Comparison of ENCODE assay signal across 26 cellular contexts in the genomic region with DNA sequence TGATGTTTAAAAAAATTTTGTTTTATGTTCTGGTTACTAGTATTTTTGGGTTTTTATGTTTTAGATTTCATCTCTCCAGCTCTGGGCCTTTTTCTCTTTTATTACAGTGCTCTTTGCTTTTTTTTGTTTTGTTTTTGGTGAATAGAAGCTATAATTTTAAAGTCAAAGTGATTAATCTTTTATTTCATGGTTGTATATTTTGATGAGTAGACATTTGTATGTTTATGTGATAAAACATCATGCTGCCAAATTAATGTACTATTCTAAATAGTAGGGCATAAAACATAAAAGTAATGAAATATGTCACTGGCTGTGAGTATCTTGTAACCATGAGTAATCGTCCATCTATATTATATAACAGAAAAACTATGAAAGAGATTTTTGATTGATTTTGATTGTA.
A peak's percentile ranks its signal among the peaks of the same experiment; 100 is the strongest.
DNase-seq lines count a peak whose midpoint lies in the region; ATAC-seq, FAIRE-seq and TF ChIP-seq lines count a peak whose summit lies in the region.
"Had no signal": no experiment of that assay in that cellular context is flagged by ENCODE, and none has a peak within 500 bp of the region (broad histone marks: within the 10 kb centered on the region; RNA-seq: fewer than 3 reads in every experiment).

No MANE protein-coding gene starts in this region.

- no peaks in the 10 kb centered on the region for H4K20me1 ChIP-seq in HepG2 (ENCODE audit: insufficient read depth, low read length)
- no peaks in the 10 kb centered on the region; the same call in 1 of the 2 replicates for H4K20me1 ChIP-seq in K562 (replicated peaks; ENCODE audit: control insufficient read depth, insufficient read depth, low read length)
- H4K20me1 ChIP-seq: BLaER1 treated with 17β-estradiol and CSF1 and Interleukin-3, amounts not matched to agents 10 nM and 100 nM had no signal

- H3K27ac ChIP-seq in HepG2 (ENCODE audit: extremely low read length, insufficient read depth, low read length) (no peak overlapping the region), right lobe of liver (no peak overlapping the region), K562 (ENCODE audit: extremely low read depth, low read depth, low read length) (no peak overlapping the region), thyroid gland (peak overlapping the region in 2 of 3 donors; percentile 63 to 94), tibial nerve (no peak overlapping the region)
- H3K27ac ChIP-seq: 22Rv1; BLaER1 treated with 17β-estradiol and CSF1 and Interleukin-3, amounts not matched to agents 10 nM and 100 nM; GM23248 had no signal

- CTCF ChIA-PET in HepG2 (lab: Yijun Ruan, JAX; ENCODE audit: low intra/inter-chr PET ratio, low total read pairs) (no interaction called here), K562 (lab: Yijun Ruan, JAX; ENCODE audit: low intra/inter-chr PET ratio) (no interaction called here)
- CTCF ChIA-PET in activated CD8-positive, alpha-beta T cell treated with anti-CD3 and anti-CD28 coated beads, Interleukin-2, amount 10 ng/mL, durations not matched to agents 7 days and 5 days (lab: Charles Lee): no interaction called here

- no peaks in the 10 kb centered on the region for H3K36me3 Mint-ChIP-seq in activated CD8-positive, alpha-beta T cell treated with anti-CD3 and anti-CD28 coated beads, Interleukin-2, amount 10 ng/mL, durations not matched to agents 7 days and 5 days (ENCODE audit: low read depth)
- H3K36me3 Mint-ChIP-seq: CD14-positive monocyte; CD8-positive, alpha-beta memory T cell had no signal

- H3K27me3 ChIP-seq in HepG2 (ENCODE audit: control insufficient read depth in 1 of 2, insufficient read depth in 2 of 2, low read length in 2 of 2): no peaks in the 10 kb centered on the region; a peak in 1 of 5 replicates
- no peaks in the 10 kb centered on the region for H3K27me3 ChIP-seq in right lobe of liver
- H3K27me3 ChIP-seq in K562 (ENCODE audit: control insufficient read depth in 2 of 2, insufficient read depth in 2 of 2, low read length in 2 of 2): peaks cover 3 to 24% of the 10 kb centered on the region in 2 experiments; a peak in 3 of 5 replicates
- H3K27me3 ChIP-seq in thyroid gland: no peaks in the 10 kb centered on the region
- H3K27me3 ChIP-seq in tibial nerve: no peaks in the 10 kb centered on the region
- H3K27me3 ChIP-seq: BE2C; BLaER1 treated with 17β-estradiol and CSF1 and Interleukin-3, amounts not matched to agents 10 nM and 100 nM had no signal

- no peak overlapping the region for H3K4me2 ChIP-seq in HepG2 (ENCODE audit: low read depth, low read length)
- no peak overlapping the region for H3K4me2 ChIP-seq in K562 (ENCODE audit: insufficient read depth, low read length)
- H3K4me2 ChIP-seq: BLaER1 treated with 17β-estradiol and CSF1 and Interleukin-3, amounts not matched to agents 10 nM and 100 nM had no signal

- WGBS in HepG2 (ENCODE audit: low lambda C conversion rate): 14% methylated on average over 1 of the region's 1 CpG
- 67% methylated on average over 1 of the region's 1 CpG for WGBS in right lobe of liver (ENCODE audit: insufficient coverage, low coverage, low lambda C conversion rate, missing lambda C conversion rate)
- 0% methylated on average over 1 of the region's 1 CpG for WGBS in K562 (ENCODE audit: insufficient coverage, low coverage, missing lambda C conversion rate)
- 94 to 95% methylated on average over 1 of the region's 1 CpG for WGBS in thyroid gland, 2 donors
- 82 to 98% methylated on average over 1 of the region's 1 CpG for WGBS in tibial nerve, 2 donors

- FAIRE-seq in HepG2 (lab: Jason Lieb, UNC): no peak
- FAIRE-seq in K562 (lab: Jason Lieb, UNC): no peak
- FAIRE-seq: A204.1, D721Med, GM12891, GM19239, H1 had no signal

- TF ChIP-seq EP300 in HepG2 (IDR thresholded peaks at IDR 0.05; ENCODE audit: low read depth in 2 of 2, low read length in 2 of 2) (no peak), HepG2 (CRISPR knock-in tag; IDR thresholded peaks at IDR 0.05; ENCODE audit: borderline replicate concordance) (no peak), K562 (IDR thresholded peaks at IDR 0.05; ENCODE audit: low read length) (no peak), tibial nerve (IDR thresholded peaks at IDR 0.05) (no peak)

- in situ Hi-C loops in HepG2 (cut with HindIII; ENCODE audit: extremely low pct_ligation_motif_present, low pct_unique_long_range_greater_than_20kb): no loop called here
- in situ Hi-C loops in K562 (cut with MboI): no loop called here

- no peak for ATAC-seq in HepG2
- no peak for ATAC-seq in right lobe of liver
- ATAC-seq in K562: no peak
- no peak for ATAC-seq in GM18505 (IDR thresholded peaks at IDR 0.05; ENCODE audit: unreplicated experiment)
- ATAC-seq in activated CD8-positive, alpha-beta T cell treated with anti-CD3 and anti-CD28 coated beads, Interleukin-2, amount 10 ng/mL, durations not matched to agents 7 days and 5 days: no peak

- H3K9ac ChIP-seq in HepG2 (ENCODE audit: insufficient read depth, low read depth, low read length) (no peak overlapping the region), K562 (ENCODE audit: insufficient read depth in 1 of 2, low read depth in 2 of 2, low read length in 2 of 2) (no peak overlapping the region)
- H3K9ac ChIP-seq: BLaER1 treated with 17β-estradiol and CSF1 and Interleukin-3, amounts not matched to agents 10 nM and 100 nM; GM23248 had no signal

- intact Hi-C loops in HepG2 (cut with micrococcal nuclease; ENCODE audit: unreplicated experiment) (no loop called here), right lobe of liver (cut with DNase I) (no loop called here), K562 (cut with micrococcal nuclease) (no loop called here), thyroid gland (cut with DNase I) (loop anchor here (10.0 kb wide), 1 partner anchor 120 kb away; no protein-coding TSS in a partner anchor)

- no peaks in the 10 kb centered on the region for H3K9me1 ChIP-seq in K562 (ENCODE audit: control insufficient read depth, insufficient read depth, low read length)

- DNase-seq in HepG2 (ENCODE audit: low spot score): no peak
- DNase-seq in right lobe of liver: no peak
- no peak for DNase-seq in K562 (ENCODE audit: extremely low read depth in 1 of 4, low spot score in 3 of 4)
- no peak for DNase-seq in thyroid gland
- no peak for DNase-seq in tibial nerve (ENCODE audit: low spot score in 2 of 2)
- no peak for DNase-seq in activated CD8-positive, alpha-beta T cell treated with anti-CD3 and anti-CD28 coated beads, Interleukin-2, amount 10 ng/mL, durations not matched to agents 7 days and 5 days
- DNase-seq: ACHN; AML-193; BE2C; CD4-positive, alpha-beta T cell; CD8-positive, alpha-beta memory T cell; DMS 273 treated with DMSO at 0.1 percent for 48 hours; DMS79 treated with DMSO at 0.1 percent for 48 hours; GF-D8; GM23248; H7; HCEC 1CT had no signal

- H3K4me1 ChIP-seq in HepG2 (ENCODE audit: insufficient read depth, low read length): peaks cover 21% of the 10 kb centered on the region
- H3K4me1 ChIP-seq in right lobe of liver: no peaks in the 10 kb centered on the region
- no peaks in the 10 kb centered on the region for H3K4me1 ChIP-seq in K562 (replicated peaks in 1 of 2; ENCODE audit: control insufficient read depth in 2 of 2, insufficient read depth in 2 of 2, low read length in 2 of 2)
- peaks cover 59 to 64% of the 10 kb centered on the region in 2 donors for H3K4me1 ChIP-seq in thyroid gland
- H3K4me1 ChIP-seq in tibial nerve: peaks cover 0 to 8% (median 0%) of the 10 kb centered on the region in 4 donors
- H3K4me1 ChIP-seq: BE2C had no signal

- H3K4me3 Mint-ChIP-seq in activated CD8-positive, alpha-beta T cell treated with anti-CD3 and anti-CD28 coated beads, Interleukin-2, amount 10 ng/mL, durations not matched to agents 7 days and 5 days: no peak overlapping the region
- H3K4me3 Mint-ChIP-seq: CD14-positive monocyte; CD4-positive, alpha-beta T cell; CD8-positive, alpha-beta memory T cell had no signal

- POLR2A ChIA-PET in HepG2 (lab: Yijun Ruan, JAX) (no interaction called here), K562 (lab: Yijun Ruan, JAX) (interaction anchor here (1.3 kb wide), 1 partner anchor 9 kb away, joined by 3 read pairs; no protein-coding TSS in a partner anchor)
- POLR2A ChIA-PET in activated CD8-positive, alpha-beta T cell treated with anti-CD3 and anti-CD28 coated beads, Interleukin-2, amount 10 ng/mL, durations not matched to agents 7 days and 5 days (lab: Charles Lee): no interaction called here

- H3K36me3 ChIP-seq in HepG2 (replicated peaks in 1 of 2; ENCODE audit: control insufficient read depth in 1 of 2, insufficient read depth in 2 of 2, low read length in 2 of 2) (no peaks in the 10 kb centered on the region), right lobe of liver (no peaks in the 10 kb centered on the region), K562 (ENCODE audit: control insufficient read depth, insufficient read depth, low read length) (no peaks in the 10 kb centered on the region), thyroid gland (no peaks in the 10 kb centered on the region), tibial nerve (no peaks in the 10 kb centered on the region)
- H3K36me3 ChIP-seq: BE2C; BLaER1 treated with 17β-estradiol and CSF1 and Interleukin-3, amounts not matched to agents 10 nM and 100 nM had no signal

- TF ChIP-seq RAD21 in HepG2 (CRISPR knock-in tag; IDR thresholded peaks at IDR 0.05) (no peak), K562 (CRISPR knock-in tag; conservative IDR thresholded peaks at IDR 0.05 in 1 of 2, IDR thresholded peaks at IDR 0.05 in 1 of 2) (no peak)

- no peak overlapping the region for H3K27ac Mint-ChIP-seq in activated CD8-positive, alpha-beta T cell treated with anti-CD3 and anti-CD28 coated beads, Interleukin-2, amount 10 ng/mL, durations not matched to agents 7 days and 5 days
- H3K27ac Mint-ChIP-seq: CD14-positive monocyte; CD4-positive, alpha-beta T cell; CD8-positive, alpha-beta memory T cell had no signal

- BruUV-seq in HepG2 (replicated peaks; lab: Mats Ljungman, UMichigan) (no TSS peak), K562 (replicated peaks; lab: Mats Ljungman, UMichigan) (no TSS peak)

- TF ChIP-seq CTCF in HepG2 (CRISPR knock-in tag; IDR thresholded peaks at IDR 0.05) (no peak), right lobe of liver (IDR thresholded peaks at IDR 0.05) (no peak), K562 (IDR thresholded peaks at IDR 0.05 in 2 of 3, conservative IDR thresholded peaks at IDR 0.05 in 1 of 3; ENCODE audit: insufficient read depth in 2 of 3, low read depth in 1 of 3, low read length in 3 of 3) (no peak), thyroid gland (IDR thresholded peaks at IDR 0.05) (no peak), tibial nerve (IDR thresholded peaks at IDR 0.05) (no peak)

- no peaks in the 10 kb centered on the region for H3K9me3 ChIP-seq in HepG2 (ENCODE audit: low read length)
- H3K9me3 ChIP-seq in right lobe of liver: no peaks in the 10 kb centered on the region
- H3K9me3 ChIP-seq in K562 (replicated peaks; ENCODE audit: control insufficient read depth, insufficient read depth, low read depth, low read length): no peaks in the 10 kb centered on the region
- no peaks in the 10 kb centered on the region for H3K9me3 ChIP-seq in thyroid gland
- H3K9me3 ChIP-seq in tibial nerve: no peaks in the 10 kb centered on the region
- H3K9me3 ChIP-seq: BE2C; BLaER1 treated with 17β-estradiol and CSF1 and Interleukin-3, amounts not matched to agents 10 nM and 100 nM had no signal

- no peaks in the 10 kb centered on the region for H3K4me1 Mint-ChIP-seq in activated CD8-positive, alpha-beta T cell treated with anti-CD3 and anti-CD28 coated beads, Interleukin-2, amount 10 ng/mL, durations not matched to agents 7 days and 5 days (ENCODE audit: low read depth)
- H3K4me1 Mint-ChIP-seq: CD8-positive, alpha-beta memory T cell had no signal

- no peak overlapping the region for H3K4me3 ChIP-seq in HepG2 (replicated peaks in 1 of 3; ENCODE audit: insufficient read depth in 1 of 3, low read depth in 2 of 3, low read length in 3 of 3)
- no peak overlapping the region for H3K4me3 ChIP-seq in right lobe of liver
- H3K4me3 ChIP-seq in K562: no peak overlapping the region
- no peak overlapping the region for H3K4me3 ChIP-seq in thyroid gland (replicated peaks in 1 of 3)
- no peak overlapping the region for H3K4me3 ChIP-seq in tibial nerve
- H3K4me3 ChIP-seq: BLaER1 treated with 17β-estradiol and CSF1 and Interleukin-3, amounts not matched to agents 10 nM and 100 nM; GM23248 had no signal

- H3K27me3 Mint-ChIP-seq in activated CD8-positive, alpha-beta T cell treated with anti-CD3 and anti-CD28 coated beads, Interleukin-2, amount 10 ng/mL, durations not matched to agents 7 days and 5 days (ENCODE audit: low read depth): peaks cover 4% of the 10 kb centered on the region
- H3K27me3 Mint-ChIP-seq: CD4-positive, alpha-beta T cell had no signal

- no peak for TF ChIP-seq POLR2A in HepG2 (IDR thresholded peaks at IDR 0.05; ENCODE audit: insufficient read depth in 1 of 2, low read depth in 2 of 2, low read length in 2 of 2)
- TF ChIP-seq POLR2A in right lobe of liver (IDR thresholded peaks at IDR 0.05): no peak
- TF ChIP-seq POLR2A in K562 (conservative IDR thresholded peaks at IDR 0.05): no peak
- TF ChIP-seq POLR2A in thyroid gland (IDR thresholded peaks at IDR 0.05): no peak
- no peak for TF ChIP-seq POLR2A in tibial nerve (IDR thresholded peaks at IDR 0.05)
- no peak for TF ChIP-seq POLR2A in GM18505 (IDR thresholded peaks at IDR 0.05; ENCODE audit: borderline replicate concordance, extremely low read depth, insufficient read depth, insufficient read length)

- H2AFZ ChIP-seq in HepG2 (ENCODE audit: low read length) (no peak overlapping the region), K562 (ENCODE audit: low read depth, low read length) (no peak overlapping the region)
- H2AFZ ChIP-seq: GM23248 had no signal

- H3K79me2 ChIP-seq in HepG2 (ENCODE audit: insufficient read depth, low read length) (no peaks in the 10 kb centered on the region), K562 (ENCODE audit: control insufficient read depth, insufficient read depth, low read length) (no peaks in the 10 kb centered on the region)

- H3K9me3 Mint-ChIP-seq in activated CD8-positive, alpha-beta T cell treated with anti-CD3 and anti-CD28 coated beads, Interleukin-2, amount 10 ng/mL, durations not matched to agents 7 days and 5 days (ENCODE audit: insufficient read depth): no peaks in the 10 kb centered on the region
- H3K9me3 Mint-ChIP-seq: CD14-positive monocyte; CD4-positive, alpha-beta T cell had no signal

Comparison
In these comparisons a context has a peak if more than half of its experiments do, and no peak if none do; other contexts are left out.
1. H3K27ac ChIP-seq: peak in thyroid gland (2 of 3); none in HepG2 (single experiment), right lobe of liver (0 of 3), K562 (single experiment) and tibial nerve (0 of 4).